Comparison of ENCODE assay signal across 16 cellular contexts in genomic region chr22:48496987-48497650, GRCh38.
DNase-seq lines count a peak whose midpoint lies in the region; ATAC-seq and TF ChIP-seq lines count a peak whose summit lies in the region.
"Had no signal": no experiment of that assay in that cellular context is flagged by ENCODE, and none has a peak within 500 bp of the region (broad histone marks: within the 10 kb centered on the region; RNA-seq: fewer than 3 reads in every experiment).

No MANE protein-coding gene starts in this region.

- H3K14ac ChIP-seq in H9 (ENCODE audit: insufficient read depth, low read length) (no peak overlapping the region), neuronal stem cell (ENCODE audit: low read length) (no peak overlapping the region)

- H3K4me1 ChIP-seq in H9 (ENCODE audit: insufficient read depth, low read length): peaks cover 7% of the 10 kb centered on the region; the same call in 1 of the 2 replicates
- peaks cover 24% of the 10 kb centered on the region for H3K4me1 ChIP-seq in endodermal cell (ENCODE audit: control insufficient read depth, insufficient read depth, low read length)
- peaks cover 3 to 23% of the 10 kb centered on the region in 2 donors for H3K4me1 ChIP-seq in neuronal stem cell (ENCODE audit: control insufficient read depth in 2 of 2, insufficient read depth in 1 of 2, low read depth in 1 of 2, low read length in 2 of 2)

- peaks cover 14 to 32% (median 19%) of the 10 kb centered on the region in 3 donors for H3K27me3 Mint-ChIP-seq in CD14-positive monocyte (ENCODE audit: low read depth in 3 of 3)
- H3K27me3 Mint-ChIP-seq in H9 (ENCODE audit: low read depth): peaks cover 2% of the 10 kb centered on the region; the same call in 1 of the 2 replicates
- H3K27me3 Mint-ChIP-seq in endodermal cell (ENCODE audit: insufficient read depth): peaks cover 13% of the 10 kb centered on the region
- H3K27me3 Mint-ChIP-seq in activated naive CD8-positive, alpha-beta T cell treated with anti-CD3 and anti-CD28 coated beads, Interleukin-2, amount 50 U/mL, for 24 hours: peaks cover 20% of the 10 kb centered on the region

- no peak for TF ChIP-seq CTCF in CD14-positive monocyte (IDR thresholded peaks at IDR 0.05)
- no peak for TF ChIP-seq CTCF in H9 (conservative IDR thresholded peaks at IDR 0.05)
- no peak for TF ChIP-seq CTCF in endodermal cell (conservative IDR thresholded peaks at IDR 0.05)

- no peaks in the 10 kb centered on the region for H4K20me1 ChIP-seq in H9 (ENCODE audit: control insufficient read depth, insufficient read depth, insufficient read length)

- no peak overlapping the region for H4K8ac ChIP-seq in H9 (replicated peaks; ENCODE audit: insufficient read length, low read depth, low read length)
- H4K8ac ChIP-seq in neuronal stem cell (ENCODE audit: low read depth, low read length): no peak overlapping the region

- no peak overlapping the region for H3K23ac ChIP-seq in H9 (ENCODE audit: insufficient read length, low read depth, low read length)
- no peak overlapping the region for H3K23ac ChIP-seq in neuronal stem cell (ENCODE audit: low read depth, low read length, poor library complexity)

- no peak overlapping the region for H4K91ac ChIP-seq in H9 (ENCODE audit: insufficient read length, low read depth, low read length)
- no peak overlapping the region for H4K91ac ChIP-seq in neuronal stem cell (ENCODE audit: low read depth, low read length, poor library complexity)

- no peak overlapping the region for H4K5ac ChIP-seq in H9 (ENCODE audit: insufficient read length, low read depth, low read length)

- H3K27ac Mint-ChIP-seq in CD14-positive monocyte (no peak overlapping the region), H9 (no peak overlapping the region), endodermal cell (no peak overlapping the region)
- H3K27ac Mint-ChIP-seq in activated naive CD8-positive, alpha-beta T cell treated with anti-CD3 and anti-CD28 coated beads, Interleukin-2, amount 50 U/mL, for 24 hours: no peak overlapping the region

- no peaks in the 10 kb centered on the region for H3K36me3 Mint-ChIP-seq in CD14-positive monocyte
- peaks cover 0 to 7% (median 3%) of the 10 kb centered on the region in 3 experiments; a peak in 2 of 7 replicates for H3K36me3 Mint-ChIP-seq in H9 (ENCODE audit: insufficient read depth in 1 of 3, low read depth in 3 of 3)
- no peaks in the 10 kb centered on the region for H3K36me3 Mint-ChIP-seq in endodermal cell (ENCODE audit: low read depth)
- H3K36me3 Mint-ChIP-seq in activated naive CD8-positive, alpha-beta T cell treated with anti-CD3 and anti-CD28 coated beads, Interleukin-2, amount 50 U/mL, for 24 hours (ENCODE audit: low read depth): no peaks in the 10 kb centered on the region

- H3K27ac ChIP-seq in H9 (ENCODE audit: insufficient read length, low read depth, low read length) (no peak overlapping the region), endodermal cell (ENCODE audit: low read depth, low read length) (no peak overlapping the region), neuronal stem cell (replicated peaks; ENCODE audit: low read length) (no peak overlapping the region)

- H3K4me3 Mint-ChIP-seq in CD14-positive monocyte: no peak overlapping the region
- H3K4me3 Mint-ChIP-seq in H9: peak overlapping the region; percentile 29 to 74; a peak in 4 of 5 replicates
- no peak overlapping the region for H3K4me3 Mint-ChIP-seq in endodermal cell
- H3K4me3 Mint-ChIP-seq in activated naive CD8-positive, alpha-beta T cell treated with anti-CD3 and anti-CD28 coated beads, Interleukin-2, amount 50 U/mL, for 24 hours: no peak overlapping the region

- no peaks in the 10 kb centered on the region for H3K23me2 ChIP-seq in H9 (ENCODE audit: insufficient read length, low read depth, low read length, poor library complexity, severe bottlenecking)

- WGBS in H9 (ENCODE audit: extremely low coverage, insufficient read length, low lambda C conversion rate): no CpG with 5 or more reads among the region's 30 CpGs
- WGBS in endodermal cell (ENCODE audit: insufficient coverage in 1 of 2, insufficient read length in 1 of 2), 2 experiments: 91 to 92% methylated on average over 4 to 24 of the region's 30 CpGs
- no CpG with 5 or more reads among the region's 30 CpGs for WGBS in neuronal stem cell (ENCODE audit: extremely low coverage in 2 of 2, insufficient read length in 2 of 2, insufficient replicate concordance in 1 of 2), 2 donors

- no peak overlapping the region for H3K56ac ChIP-seq in H9 (ENCODE audit: insufficient read length, low read depth, low read length)

- H3K9me3 ChIP-seq in H9 (ENCODE audit: control insufficient read depth, low read depth, low read length) (no peaks in the 10 kb centered on the region), endodermal cell (ENCODE audit: control insufficient read depth, low read length) (no peaks in the 10 kb centered on the region), neuronal stem cell (replicated peaks in 1 of 2; ENCODE audit: control insufficient read depth in 2 of 2, insufficient read depth in 1 of 2, low read depth in 1 of 2, low read length in 2 of 2) (no peaks in the 10 kb centered on the region)

- peaks cover 0 to 4% (median 0%) of the 10 kb centered on the region in 7 donors for H3K9me3 Mint-ChIP-seq in CD14-positive monocyte
- H3K9me3 Mint-ChIP-seq in H9: no peaks in the 10 kb centered on the region
- H3K9me3 Mint-ChIP-seq in endodermal cell: no peaks in the 10 kb centered on the region
- H3K9me3 Mint-ChIP-seq in activated naive CD8-positive, alpha-beta T cell treated with anti-CD3 and anti-CD28 coated beads, Interleukin-2, amount 50 U/mL, for 24 hours: no peaks in the 10 kb centered on the region

- H3K27me3 ChIP-seq in H9 (ENCODE audit: insufficient read depth, low read length): no peaks in the 10 kb centered on the region
- H3K27me3 ChIP-seq in endodermal cell (ENCODE audit: control insufficient read depth, insufficient read depth, low read length, poor library complexity, severe bottlenecking): no peaks in the 10 kb centered on the region
- no peaks in the 10 kb centered on the region for H3K27me3 ChIP-seq in neuronal stem cell (ENCODE audit: control insufficient read depth in 3 of 3, insufficient read depth in 3 of 3, low read depth in 1 of 3, low read length in 3 of 3)

- no peak overlapping the region for H2AFZ ChIP-seq in H9 (ENCODE audit: low read length)
- no peak overlapping the region for H2AFZ ChIP-seq in neuronal stem cell (ENCODE audit: low read length)

- H3K9ac ChIP-seq in H9 (ENCODE audit: extremely low read depth, insufficient read length, low read length): no peak overlapping the region
- no peak overlapping the region for H3K9ac ChIP-seq in endodermal cell (ENCODE audit: extremely low read depth, low read length, poor library complexity, severe bottlenecking)
- peak overlapping the region; percentile 54 for H3K9ac ChIP-seq in neuronal stem cell (ENCODE audit: low read depth, low read length, poor library complexity)

- no peak overlapping the region for H2AK5ac ChIP-seq in H9 (ENCODE audit: insufficient read length, low read length)
- peak overlapping the region; percentile 36 for H2AK5ac ChIP-seq in neuronal stem cell (ENCODE audit: low read depth, low read length)

- no peak overlapping the region for H2BK120ac ChIP-seq in H9 (ENCODE audit: low read depth, low read length, poor library complexity, severe bottlenecking)
- H2BK120ac ChIP-seq in neuronal stem cell (ENCODE audit: low read depth, low read length): no peak overlapping the region

- no peak overlapping the region for H2BK20ac ChIP-seq in H9 (ENCODE audit: low read depth, low read length, poor library complexity, severe bottlenecking)

- no peak overlapping the region for H2BK5ac ChIP-seq in H9 (ENCODE audit: insufficient read length, low read length)
- H2BK5ac ChIP-seq in neuronal stem cell (ENCODE audit: low read length): no peak overlapping the region

- H3K4me2 ChIP-seq in H9 (ENCODE audit: insufficient read depth, insufficient read length, low read length) (peak overlapping the region; percentile 7), neuronal stem cell (ENCODE audit: insufficient read depth, low read length, poor library complexity, severe bottlenecking) (peak overlapping the region; percentile 38)

- H3K4ac ChIP-seq in H9 (ENCODE audit: low read depth, low read length) (no peak overlapping the region), neuronal stem cell (ENCODE audit: low read length) (no peak overlapping the region)

- H3K4me1 Mint-ChIP-seq in CD14-positive monocyte (peaks cover 8% of the 10 kb centered on the region), H9 (peaks cover 35 to 66% of the 10 kb centered on the region in 2 experiments), endodermal cell (peaks cover 38% of the 10 kb centered on the region)
- H3K4me1 Mint-ChIP-seq in activated naive CD8-positive, alpha-beta T cell treated with anti-CD3 and anti-CD28 coated beads, Interleukin-2, amount 50 U/mL, for 24 hours: no peaks in the 10 kb centered on the region

- DNase-seq in CD14-positive monocyte (ENCODE audit: low spot score) (peak; percentile 45), H9 (peak; percentile 78), endodermal cell (peak; percentile 82), neuronal stem cell (ENCODE audit: low spot score) (no peak)
- DNase-seq in activated naive CD8-positive, alpha-beta T cell treated with anti-CD3 and anti-CD28 coated beads, Interleukin-2, amount 50 U/mL, for 24 hours: no peak
- DNase-seq in stimulated activated CD8-positive, alpha-beta memory T cell treated with anti-CD3 and anti-CD28 coated beads, Interleukin-4, amount 100 ng/mL, for 48 hours: no peak
- DNase-seq: GDM1; GOT3; KG1; NCI-H1092; NCI-H345; NCI-H69; NK-92 treated with Interleukin-12 subunit alpha and Interleukin-12 subunit beta, amount 100 ng/mL, for 24 hours; OCI-M1; RPMI8226 had no signal

- H3K79me2 ChIP-seq in H9 (ENCODE audit: insufficient read depth, low read length): peaks cover 11% of the 10 kb centered on the region; the same call in 1 of the 2 replicates

- no peaks in the 10 kb centered on the region for H3K36me3 ChIP-seq in endodermal cell (ENCODE audit: control insufficient read depth, insufficient read depth, low read length)
- H3K36me3 ChIP-seq in neuronal stem cell (replicated peaks in 1 of 2; ENCODE audit: control insufficient read depth in 2 of 2, insufficient read depth in 2 of 2, low read length in 2 of 2): no peaks in the 10 kb centered on the region

- peaks cover 3% of the 10 kb centered on the region for H3K79me1 ChIP-seq in H9 (ENCODE audit: insufficient read depth, low read depth, low read length, poor library complexity, severe bottlenecking)
- H3K79me1 ChIP-seq in neuronal stem cell (ENCODE audit: low read depth, low read length): peaks cover 10% of the 10 kb centered on the region

- no peak overlapping the region for H2BK12ac ChIP-seq in H9 (ENCODE audit: insufficient read length, low read depth, low read length)
- H2BK12ac ChIP-seq in neuronal stem cell (ENCODE audit: low read length): no peak overlapping the region

- H3K4me3 ChIP-seq in endodermal cell (ENCODE audit: low read length) (no peak overlapping the region), neuronal stem cell (ENCODE audit: low read length in 2 of 2) (no peak overlapping the region)

- ATAC-seq in activated naive CD8-positive, alpha-beta T cell treated with anti-CD3 and anti-CD28 coated beads, Interleukin-2, amount 50 U/mL, for 24 hours: no peak
- no peak for ATAC-seq in HG02981 (IDR thresholded peaks at IDR 0.05; ENCODE audit: unreplicated experiment)

- H2BK15ac ChIP-seq in H9 (ENCODE audit: low read depth, low read length) (no peak overlapping the region), neuronal stem cell (ENCODE audit: low read length) (no peak overlapping the region)

- intact Hi-C loops in CD14-positive monocyte (cut with micrococcal nuclease): no loop called here

- H3K18ac ChIP-seq in H9 (ENCODE audit: insufficient read length, low read depth, low read length) (no peak overlapping the region), neuronal stem cell (ENCODE audit: low read length) (peak overlapping the region; percentile 88)

- H3T11ph ChIP-seq in H9 (ENCODE audit: low read length): no peak overlapping the region

Comparison
In these comparisons a context has a peak if more than half of its experiments do, and no peak if none do; other contexts are left out.
1. DNase-seq: peak in CD14-positive monocyte (single experiment), H9 (single experiment) and endodermal cell (single experiment); none in neuronal stem cell (single experiment), activated naive CD8-positive, alpha-beta T cell treated with anti-CD3 and anti-CD28 coated beads, Interleukin-2, amount 50 U/mL, for 24 hours (single experiment) and stimulated activated CD8-positive, alpha-beta memory T cell treated with anti-CD3 and anti-CD28 coated beads, Interleukin-4, amount 100 ng/mL, for 48 hours (single experiment).
2. H3K4me3 Mint-ChIP-seq: peak in H9 (2 of 2); none in CD14-positive monocyte (0 of 2), endodermal cell (single experiment) and activated naive CD8-positive, alpha-beta T cell treated with anti-CD3 and anti-CD28 coated beads, Interleukin-2, amount 50 U/mL, for 24 hours (single experiment).